In genomic region chr2:167425113-167425512, GRCh38 we compare ENCODE assay signal across 25 cellular contexts.
"Had no signal": no experiment of that assay in that cellular context is flagged by ENCODE, and none has a peak within 500 bp of the region (broad histone marks: within the 10 kb centered on the region; RNA-seq: fewer than 3 reads in every experiment).

No MANE protein-coding gene starts in this region.

- H3K36me3 Mint-ChIP-seq: immature natural killer cell; natural killer cell; stimulated activated effector memory CD8-positive, alpha-beta T cell treated with anti-CD3 and anti-CD28 coated beads, Interleukin-12 subunit alpha, Interleukin-12 subunit beta, amount 100 ng/mL, for 72 hours; type B pancreatic cell had no signal

- DNase-seq: colonic mucosa; dermis blood vessel endothelial cell; effector memory CD4-positive, alpha-beta T cell; erythroblast; esophagus squamous epithelium; foreskin melanocyte; hypothalamus; immature natural killer cell; islet precursor cell; left ventricle myocardium superior; lower lobe of right lung; natural killer cell; nucleus accumbens; psoas muscle; right cardiac atrium; sigmoid colon; stimulated activated CD4-positive, alpha-beta T cell treated with anti-CD3 and anti-CD28 coated beads, Interleukin-2, amount 100 ng/mL, for 24 hours; stimulated activated CD4-positive, alpha-beta T cell treated with anti-CD3 and anti-CD28 coated beads, Interleukin-4, amount 100 ng/mL, for 24 hours; stimulated activated naive CD4-positive, alpha-beta T cell treated with Interleukin-2 at 50 U/mL for 16 hours; stomach; testis; tibial artery had no signal

- H3K36me3 ChIP-seq: colonic mucosa, esophagus squamous epithelium, lower lobe of right lung, neural progenitor cell, sigmoid colon, stomach, tibial artery had no signal

- H2AFZ ChIP-seq: neural progenitor cell had no signal

- H3K4me1 ChIP-seq: colonic mucosa, esophagus squamous epithelium, lower lobe of right lung, neural progenitor cell, psoas muscle, stomach, testis, tibial artery had no signal

- H3K27ac ChIP-seq: colonic mucosa, esophagus squamous epithelium, lower lobe of right lung, neural progenitor cell, psoas muscle, sigmoid colon, stomach, testis, tibial artery had no signal

- H3K4me3 ChIP-seq: colonic mucosa, esophagus squamous epithelium, lower lobe of right lung, neural progenitor cell, psoas muscle, sigmoid colon, stomach, testis, tibial artery had no signal

- H3K27ac Mint-ChIP-seq: immature natural killer cell; natural killer cell; neural progenitor cell; stimulated activated effector memory CD8-positive, alpha-beta T cell treated with anti-CD3 and anti-CD28 coated beads, Interleukin-12 subunit alpha, Interleukin-12 subunit beta, amount 100 ng/mL, for 72 hours; type B pancreatic cell had no signal

- H3K9me3 Mint-ChIP-seq: neural progenitor cell, type B pancreatic cell had no signal

- H3K27me3 ChIP-seq: colonic mucosa, esophagus squamous epithelium, neural progenitor cell, sigmoid colon, stomach, testis, tibial artery had no signal

- ATAC-seq: left ventricle myocardium superior; lower lobe of right lung; natural killer cell; psoas muscle; right cardiac atrium; stimulated activated effector memory CD8-positive, alpha-beta T cell treated with anti-CD3 and anti-CD28 coated beads, Interleukin-12 subunit alpha, Interleukin-12 subunit beta, amount 100 ng/mL, for 72 hours had no signal

- H3K27me3 Mint-ChIP-seq: type B pancreatic cell had no signal

- H3K4me2 ChIP-seq: neural progenitor cell had no signal

- H3K9me3 ChIP-seq: colonic mucosa, esophagus squamous epithelium, lower lobe of right lung, psoas muscle, sigmoid colon, stomach, testis, tibial artery had no signal

- H3K4me3 Mint-ChIP-seq: immature natural killer cell; natural killer cell; neural progenitor cell; stimulated activated effector memory CD8-positive, alpha-beta T cell treated with anti-CD3 and anti-CD28 coated beads, Interleukin-12 subunit alpha, Interleukin-12 subunit beta, amount 100 ng/mL, for 72 hours; type B pancreatic cell had no signal

- H3K4me1 Mint-ChIP-seq: immature natural killer cell; natural killer cell; stimulated activated effector memory CD8-positive, alpha-beta T cell treated with anti-CD3 and anti-CD28 coated beads, Interleukin-12 subunit alpha, Interleukin-12 subunit beta, amount 100 ng/mL, for 72 hours had no signal
